In the genomic region with DNA sequence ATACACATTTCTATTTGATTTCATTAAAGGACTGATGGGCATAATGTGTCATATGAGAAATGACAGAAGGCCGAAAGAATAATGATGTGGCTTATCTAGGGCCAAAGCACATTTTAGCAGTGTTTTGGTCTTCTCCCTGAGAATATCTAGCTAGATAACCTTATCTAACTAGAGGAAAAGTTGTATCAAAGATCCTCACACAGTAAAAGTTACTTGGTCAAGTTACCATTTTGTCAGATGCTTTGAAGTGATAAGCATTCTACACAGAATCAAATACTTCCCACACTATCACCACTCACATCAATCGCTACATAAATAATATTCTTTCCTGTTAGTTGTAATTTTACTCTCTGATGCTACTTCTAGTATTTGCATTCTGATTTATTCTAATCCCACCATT, we compare ENCODE assay signal across 20 cellular contexts. TPM values are rescaled to one million over a fixed set of nuclear protein-coding genes. Genes with fewer than 3 reads are reported as not detected.
DNase-seq lines count a peak whose midpoint lies in the region; ATAC-seq and TF ChIP-seq lines count a peak whose summit lies in the region.
"Had no signal": no experiment of that assay in that cellular context is flagged by ENCODE, and none has a peak within 500 bp of the region (broad histone marks: within the 10 kb centered on the region; RNA-seq: fewer than 3 reads in every experiment).

No MANE protein-coding gene starts in this region.

- H3K36me3 Mint-ChIP-seq in T-helper 2 cell treated with Interferon-gamma antibody and Interleukin-4, amounts not matched to agents 5 μg/mL and 100 μg/mL, for 36 hours (ENCODE audit: low read depth) = peaks cover 25% of the 10 kb centered on the region
- H3K36me3 Mint-ChIP-seq in brain (peaks cover 65% of the 10 kb centered on the region), osteocyte (ENCODE audit: unreplicated experiment) (peaks cover 10% of the 10 kb centered on the region)
- H3K36me3 Mint-ChIP-seq: naive B cell had no signal

- H2AFZ ChIP-seq in KMS-11 (ENCODE audit: low read depth) = no peak overlapping the region

- no peak for DNase-seq in T-helper 2 cell treated with Interferon-gamma antibody and Interleukin-4, amounts not matched to agents 5 μg/mL and 100 μg/mL, for 36 hours (ENCODE audit: low spot score)
- no peak for DNase-seq in T-helper 2 cell
- no peak for DNase-seq in osteocyte (ENCODE audit: extremely low spot score, unreplicated experiment)
- DNase-seq in iPS-NIHi7 (ENCODE audit: extremely low spot score) = no peak
- DNase-seq: activated CD4-positive, alpha-beta T cell treated with anti-CD3 and anti-CD28 coated beads, Interleukin-2, amount 10 ng/mL, durations not matched to agents 24 days and 14 days; activated T-cell treated with anti-CD3 and anti-CD28 coated beads for 4 hours; heart left ventricle; naive B cell; NCI-H146; NCI-H446; Right ventricle myocardium superior; stimulated activated naive CD4-positive, alpha-beta T cell had no signal

- no peaks in the 10 kb centered on the region for H3K27me3 Mint-ChIP-seq in T-helper 2 cell treated with Interferon-gamma antibody and Interleukin-4, amounts not matched to agents 5 μg/mL and 100 μg/mL, for 36 hours (ENCODE audit: low read depth)
- H3K27me3 Mint-ChIP-seq in brain = no peaks in the 10 kb centered on the region
- no peaks in the 10 kb centered on the region for H3K27me3 Mint-ChIP-seq in osteocyte (ENCODE audit: unreplicated experiment)
- H3K27me3 Mint-ChIP-seq: activated CD4-positive, alpha-beta T cell treated with anti-CD3 and anti-CD28 coated beads, Interleukin-2, amount 10 ng/mL, durations not matched to agents 24 days and 14 days; naive B cell; type B pancreatic cell had no signal

- peak overlapping the region; percentile 15 for H3K4me3 Mint-ChIP-seq in T-helper 2 cell treated with Interferon-gamma antibody and Interleukin-4, amounts not matched to agents 5 μg/mL and 100 μg/mL, for 36 hours
- H3K4me3 Mint-ChIP-seq in brain (peak overlapping the region in 3 of 5 experiments; percentile 25 to 76 (median 54)), osteocyte (ENCODE audit: unreplicated experiment) (no peak overlapping the region)
- H3K4me3 Mint-ChIP-seq: activated CD4-positive, alpha-beta T cell treated with anti-CD3 and anti-CD28 coated beads, Interleukin-2, amount 10 ng/mL, durations not matched to agents 24 days and 14 days; CD14-positive monocyte; naive B cell; type B pancreatic cell had no signal

- H3K9ac ChIP-seq in KMS-11 = no peak overlapping the region

- H3K4me1 Mint-ChIP-seq in T-helper 2 cell treated with Interferon-gamma antibody and Interleukin-4, amounts not matched to agents 5 μg/mL and 100 μg/mL, for 36 hours (ENCODE audit: low read depth) = peaks cover 43% of the 10 kb centered on the region
- H3K4me1 Mint-ChIP-seq in brain (peaks cover 89% of the 10 kb centered on the region), osteocyte (ENCODE audit: unreplicated experiment) (peaks cover 45% of the 10 kb centered on the region)

- peaks cover 99% of the 10 kb centered on the region for H3K79me2 ChIP-seq in KMS-11 (ENCODE audit: insufficient read depth, low read depth)

- TF ChIP-seq CTCF in KMS-11 (conservative IDR thresholded peaks at IDR 0.05; ENCODE audit: low read depth, low read length) (no peak), brain (conservative IDR thresholded peaks at IDR 0.05) (no peak), osteocyte (IDR thresholded peaks at IDR 0.05) (no peak)

- no peaks in the 10 kb centered on the region for H3K27me3 ChIP-seq in KMS-11 (ENCODE audit: insufficient read depth, low read depth)
- H3K27me3 ChIP-seq: breast epithelium, heart left ventricle had no signal

- 0 out of 2 replicates have a peak overlapping the region, but pooled peaks have one; percentile 0 for H3K4me2 ChIP-seq in KMS-11

- H3K9me3 Mint-ChIP-seq in T-helper 2 cell treated with Interferon-gamma antibody and Interleukin-4, amounts not matched to agents 5 μg/mL and 100 μg/mL, for 36 hours = no peaks in the 10 kb centered on the region
- H3K9me3 Mint-ChIP-seq in brain = peaks cover 0 to 18% (median 3%) of the 10 kb centered on the region in 5 experiments
- no peaks in the 10 kb centered on the region for H3K9me3 Mint-ChIP-seq in osteocyte (ENCODE audit: unreplicated experiment)
- H3K9me3 Mint-ChIP-seq: activated CD4-positive, alpha-beta T cell treated with anti-CD3 and anti-CD28 coated beads, Interleukin-2, amount 10 ng/mL, durations not matched to agents 24 days and 14 days; CD14-positive monocyte; naive B cell; type B pancreatic cell had no signal

- ATAC-seq in GM18873 (IDR thresholded peaks at IDR 0.05; ENCODE audit: low FRiP score, unreplicated experiment) (no peak), GM21529 (IDR thresholded peaks at IDR 0.05; ENCODE audit: unreplicated experiment) (no peak)

- H3K27ac ChIP-seq in KMS-11 = no peak overlapping the region

- H3K4me1 ChIP-seq in KMS-11 (ENCODE audit: low read depth, poor library complexity, severe bottlenecking) = peaks cover 69% of the 10 kb centered on the region
- H3K4me1 ChIP-seq: breast epithelium had no signal

- H3K27ac Mint-ChIP-seq in T-helper 2 cell treated with Interferon-gamma antibody and Interleukin-4, amounts not matched to agents 5 μg/mL and 100 μg/mL, for 36 hours = no peak overlapping the region
- H3K27ac Mint-ChIP-seq in brain = peak overlapping the region in 2 of 5 experiments; percentile 28 to 80
- H3K27ac Mint-ChIP-seq in osteocyte (ENCODE audit: unreplicated experiment) = peak overlapping the region; percentile 48
- H3K27ac Mint-ChIP-seq: activated CD4-positive, alpha-beta T cell treated with anti-CD3 and anti-CD28 coated beads, Interleukin-2, amount 10 ng/mL, durations not matched to agents 24 days and 14 days; type B pancreatic cell had no signal

- no peak overlapping the region for H3K4me3 ChIP-seq in KMS-11 (IDR thresholded peaks at IDR 0.05; ENCODE audit: insufficient read depth, low read depth, low read length)
- H3K4me3 ChIP-seq: breast epithelium, heart left ventricle, lung had no signal

- peaks cover 21% of the 10 kb centered on the region for H3K36me3 ChIP-seq in KMS-11 (ENCODE audit: insufficient read depth)

- peaks cover 90% of the 10 kb centered on the region for H4K20me1 ChIP-seq in KMS-11 (ENCODE audit: insufficient read depth)

RNA-seq across cellular contexts. Expression of gene XPO1, which starts 8.2 kb away (rescaled TPM):
- 47.3 TPM for polyA plus RNA-seq in brain (ENCODE audit: insufficient read depth, low read depth, low replicate concordance)
- total RNA-seq in osteocyte = 122 and 129 TPM in 2 replicates

RNA-seq across cellular contexts. Expression of gene USP34, which starts 59.1 kb away (rescaled TPM):
- 15.9 TPM for polyA plus RNA-seq in brain (ENCODE audit: insufficient read depth, low read depth, low replicate concordance)
- 111 and 114 TPM in 2 replicates for total RNA-seq in osteocyte
